ENCODE assay signal across 8 cellular contexts in the genomic region with DNA sequence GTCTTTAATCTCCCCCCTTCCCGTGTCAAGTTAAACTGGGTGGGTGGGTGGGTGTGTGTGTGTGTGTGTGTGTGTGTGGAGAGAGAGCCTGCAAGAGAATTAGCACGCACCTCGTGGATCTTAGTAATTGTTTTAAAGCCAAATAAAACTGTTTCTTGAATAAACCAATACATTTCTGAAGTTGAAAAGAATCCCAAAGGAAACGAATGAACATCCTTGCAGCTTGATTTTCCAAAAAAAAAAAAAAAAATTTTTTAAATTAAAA. TPM values are rescaled to one million over a fixed set of nuclear protein-coding genes. Genes with fewer than 3 reads are reported as not detected.
DNase-seq lines count a peak whose midpoint lies in the region; ATAC-seq and TF ChIP-seq lines count a peak whose summit lies in the region.

No MANE protein-coding gene starts in this region.

- H3K27me3 Mint-ChIP-seq in activated CD4-positive, alpha-beta T cell treated with anti-CD3 and anti-CD28 coated beads for 36 hours = no peaks in the 10 kb centered on the region
- H3K27me3 Mint-ChIP-seq in T-helper 2 cell treated with Interferon-gamma antibody and Interleukin-4, amounts not matched to agents 5 μg/mL and 100 μg/mL, for 36 hours (ENCODE audit: low read depth) = no peaks in the 10 kb centered on the region
- H3K27me3 Mint-ChIP-seq in stimulated activated naive CD8-positive, alpha-beta T cell treated with anti-CD3 and anti-CD28 coated beads, Interleukin-15, amount 100 ng/mL, for 72 hours = no peaks in the 10 kb centered on the region

- no peak for ATAC-seq in activated CD4-positive, alpha-beta T cell treated with anti-CD3 and anti-CD28 coated beads for 36 hours
- ATAC-seq in gastroesophageal sphincter (no peak), GM21367 (IDR thresholded peaks at IDR 0.05; ENCODE audit: unreplicated experiment) (no peak), GM21447 (IDR thresholded peaks at IDR 0.05; ENCODE audit: unreplicated experiment) (no peak)
- no peak for ATAC-seq in stimulated activated naive CD8-positive, alpha-beta T cell treated with anti-CD3 and anti-CD28 coated beads, Interleukin-15, amount 100 ng/mL, for 72 hours

- peaks cover 0 to 50% (median 13%) of the 10 kb centered on the region in 3 donors for H3K4me1 ChIP-seq in gastroesophageal sphincter

- TF ChIP-seq POLR2A in gastroesophageal sphincter (IDR thresholded peaks at IDR 0.05) = no peak

- intact Hi-C loops in activated CD4-positive, alpha-beta T cell treated with anti-CD3 and anti-CD28 coated beads for 36 hours (cut with DNase I, micrococcal nuclease) = loop anchor here (5.0 to 10.0 kb wide), 3 partner anchors 217 to 997 kb away; partner anchors contain the start of genes PRICKLE4 (in 1 of the 2), TOMM6 (in 1 of the 2) and UBR2 (in 1 of the 2)

- H3K36me3 Mint-ChIP-seq in activated CD4-positive, alpha-beta T cell treated with anti-CD3 and anti-CD28 coated beads for 36 hours (ENCODE audit: low read depth) = peaks cover 14% of the 10 kb centered on the region
- peaks cover 22% of the 10 kb centered on the region for H3K36me3 Mint-ChIP-seq in T-helper 2 cell treated with Interferon-gamma antibody and Interleukin-4, amounts not matched to agents 5 μg/mL and 100 μg/mL, for 36 hours (ENCODE audit: low read depth)

- H3K4me1 Mint-ChIP-seq in activated CD4-positive, alpha-beta T cell treated with anti-CD3 and anti-CD28 coated beads for 36 hours = peaks cover 37% of the 10 kb centered on the region
- H3K4me1 Mint-ChIP-seq in T-helper 2 cell treated with Interferon-gamma antibody and Interleukin-4, amounts not matched to agents 5 μg/mL and 100 μg/mL, for 36 hours (ENCODE audit: low read depth) = peaks cover 41% of the 10 kb centered on the region
- H3K4me1 Mint-ChIP-seq in stimulated activated naive CD8-positive, alpha-beta T cell treated with anti-CD3 and anti-CD28 coated beads, Interleukin-15, amount 100 ng/mL, for 72 hours = peaks cover 43% of the 10 kb centered on the region

- peak overlapping the region; percentile 81 for H3K4me3 Mint-ChIP-seq in activated CD4-positive, alpha-beta T cell treated with anti-CD3 and anti-CD28 coated beads for 36 hours
- H3K4me3 Mint-ChIP-seq in T-helper 2 cell treated with Interferon-gamma antibody and Interleukin-4, amounts not matched to agents 5 μg/mL and 100 μg/mL, for 36 hours = peak overlapping the region; percentile 97
- peak overlapping the region; percentile 77 to 83 for H3K4me3 Mint-ChIP-seq in stimulated activated naive CD8-positive, alpha-beta T cell treated with anti-CD3 and anti-CD28 coated beads, Interleukin-15, amount 100 ng/mL, for 72 hours

- no peak for TF ChIP-seq CTCF in gastroesophageal sphincter (IDR thresholded peaks at IDR 0.05)

- POLR2A ChIA-PET in activated CD4-positive, alpha-beta T cell treated with anti-CD3 and anti-CD28 coated beads for 36 hours (lab: Charles Lee) = interaction anchor here (0.6 to 3.5 kb wide), 5 partner anchors 9 to 35 kb away, joined by 3 to 33 read pairs (median 12); partner anchors contain the start of gene TBCC

- peak overlapping the region; percentile 99 for H3K27ac Mint-ChIP-seq in activated CD4-positive, alpha-beta T cell treated with anti-CD3 and anti-CD28 coated beads for 36 hours
- peak overlapping the region; percentile 100 for H3K27ac Mint-ChIP-seq in T-helper 2 cell treated with Interferon-gamma antibody and Interleukin-4, amounts not matched to agents 5 μg/mL and 100 μg/mL, for 36 hours
- peak overlapping the region; percentile 99 for H3K27ac Mint-ChIP-seq in stimulated activated naive CD8-positive, alpha-beta T cell treated with anti-CD3 and anti-CD28 coated beads, Interleukin-15, amount 100 ng/mL, for 72 hours

- no peak for DNase-seq in activated CD4-positive, alpha-beta T cell treated with anti-CD3 and anti-CD28 coated beads for 36 hours
- no peak for DNase-seq in activated CD4-positive, alpha-beta T cell treated with anti-CD3 and anti-CD28 coated beads, Interleukin-2, amount 50 U/mL, for 1 hour
- no peak for DNase-seq in T-helper 2 cell treated with Interferon-gamma antibody and Interleukin-4, amounts not matched to agents 5 μg/mL and 100 μg/mL, for 36 hours (ENCODE audit: low spot score)
- DNase-seq in stimulated activated naive CD8-positive, alpha-beta T cell treated with anti-CD3 and anti-CD28 coated beads, Interleukin-15, amount 100 ng/mL, for 72 hours = no peak
- DNase-seq in AG08395 (ENCODE audit: low spot score) = no peak

- WGBS in gastroesophageal sphincter (ENCODE audit: low coverage in 1 of 2), 2 donors = 0% methylated on average over 4 of the region's 4 CpGs

- no peaks in the 10 kb centered on the region for H3K27me3 ChIP-seq in gastroesophageal sphincter

- H3K4me3 ChIP-seq in gastroesophageal sphincter = peak overlapping the region; percentile 63 to 79

- H3K9me3 ChIP-seq in gastroesophageal sphincter = no peaks in the 10 kb centered on the region

- no peaks in the 10 kb centered on the region for H3K36me3 ChIP-seq in gastroesophageal sphincter

- CTCF ChIA-PET in activated CD4-positive, alpha-beta T cell treated with anti-CD3 and anti-CD28 coated beads for 36 hours (lab: Charles Lee) = interaction anchor here (1.1 kb wide), 1 partner anchor 23 kb away, joined by 7 read pairs; no protein-coding TSS in a partner anchor

- TF ChIP-seq EP300 in gastroesophageal sphincter (IDR thresholded peaks at IDR 0.05) = no peak

- H3K27ac ChIP-seq in gastroesophageal sphincter = peak overlapping the region; percentile 93 to 100 (median 98)

- H3K9me3 Mint-ChIP-seq in activated CD4-positive, alpha-beta T cell treated with anti-CD3 and anti-CD28 coated beads for 36 hours (ENCODE audit: low read depth) = no peaks in the 10 kb centered on the region
- no peaks in the 10 kb centered on the region for H3K9me3 Mint-ChIP-seq in T-helper 2 cell treated with Interferon-gamma antibody and Interleukin-4, amounts not matched to agents 5 μg/mL and 100 μg/mL, for 36 hours
- no peaks in the 10 kb centered on the region for H3K9me3 Mint-ChIP-seq in stimulated activated naive CD8-positive, alpha-beta T cell treated with anti-CD3 and anti-CD28 coated beads, Interleukin-15, amount 100 ng/mL, for 72 hours

RNA-seq across cellular contexts. Expression of gene BICRAL, which starts 0.4 kb away (rescaled TPM):
- 10 to 100 TPM; 11.5 to 14.3 TPM for total RNA-seq in activated CD4-positive, alpha-beta T cell treated with anti-CD3 and anti-CD28 coated beads for 36 hours
- total RNA-seq in gastroesophageal sphincter = 10 to 100 TPM; 13.9 to 28.5 (median 23.2) TPM

RNA-seq across cellular contexts. Expression of gene TBCC, which starts 35.6 kb away (rescaled TPM):
- total RNA-seq in activated CD4-positive, alpha-beta T cell treated with anti-CD3 and anti-CD28 coated beads for 36 hours = 10 to 100 TPM; 14.7 to 15.3 TPM
- total RNA-seq in gastroesophageal sphincter = 10 to 100 TPM; 32.0 to 44.2 (median 37.4) TPM

RNA-seq across cellular contexts. Expression of gene PRPH2, which starts 59.1 kb away (rescaled TPM):
- not detected for total RNA-seq in activated CD4-positive, alpha-beta T cell treated with anti-CD3 and anti-CD28 coated beads for 36 hours
- 1 to 10 TPM in 3 of 4 donors, under 1 TPM in 1; 0.31 to 2.1 (median 1.3) TPM for total RNA-seq in gastroesophageal sphincter
